In the genomic region with DNA sequence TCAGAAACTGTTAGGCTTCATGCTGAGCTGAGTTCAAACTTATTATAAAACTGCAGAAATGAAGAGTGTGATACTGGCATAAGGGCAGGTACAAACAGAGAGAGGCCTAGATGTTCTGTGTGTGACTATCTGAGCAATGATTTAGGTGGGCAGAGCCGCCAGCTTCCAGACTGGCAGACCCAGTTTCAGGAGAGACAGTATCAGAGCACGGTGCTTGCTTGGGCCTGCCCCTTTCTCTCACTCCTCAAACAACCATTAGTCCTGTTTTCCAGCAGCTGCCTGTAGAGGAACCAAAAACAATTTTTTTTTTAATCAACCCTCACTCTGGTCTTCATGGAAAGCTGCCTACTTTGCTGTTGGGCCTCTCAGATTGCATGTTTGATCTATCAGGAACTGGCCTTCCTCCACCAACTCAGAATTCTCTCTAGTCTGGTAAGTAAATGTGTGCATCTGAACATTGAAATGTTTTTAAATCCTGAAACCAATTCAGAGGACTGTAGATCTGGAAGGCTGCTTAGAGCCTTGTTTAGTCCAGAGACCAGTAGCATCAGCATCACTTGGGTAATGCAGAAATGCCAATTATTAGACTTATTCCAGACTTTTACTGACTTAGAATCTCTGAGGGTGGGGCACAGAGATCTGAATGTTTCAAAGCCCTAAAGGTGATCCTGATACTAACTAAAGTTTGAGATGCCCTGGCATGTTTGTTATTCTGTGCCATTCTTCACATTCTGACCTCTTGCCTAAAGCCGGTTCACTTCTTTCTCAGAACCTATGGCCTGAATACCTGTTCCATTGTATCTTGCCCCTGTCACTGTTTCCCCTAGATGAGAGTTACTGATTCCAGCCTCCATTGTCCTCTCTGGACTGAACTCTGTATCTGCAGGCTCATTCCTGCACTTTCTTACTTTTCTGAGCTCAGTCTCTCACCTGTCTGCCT, we compare ENCODE assay signal across 22 cellular contexts. TPM values are rescaled to one million over a fixed set of nuclear protein-coding genes. Genes with fewer than 3 reads are reported as not detected.
DNase-seq lines count a peak whose midpoint lies in the region; ATAC-seq, FAIRE-seq and TF ChIP-seq lines count a peak whose summit lies in the region.
"Had no signal": no experiment of that assay in that cellular context is flagged by ENCODE, and none has a peak within 500 bp of the region (broad histone marks: within the 10 kb centered on the region; RNA-seq: fewer than 3 reads in every experiment).

No MANE protein-coding gene starts in this region.

- in situ Hi-C loops in GM23248 (cut with MboI) = no loop called here

- FAIRE-seq in GM12892 (lab: Jason Lieb, UNC) = no peak
- FAIRE-seq: GM18507 had no signal

- no peaks in the 10 kb centered on the region for H4K20me1 ChIP-seq in GM23248 (ENCODE audit: insufficient read depth)

- peaks cover 31% of the 10 kb centered on the region for H3F3A ChIP-seq in GM23248 (ENCODE audit: insufficient read depth)

- no peak for ATAC-seq in upper lobe of right lung
- ATAC-seq: left colon, PC-3 had no signal

- H3K27me3 ChIP-seq in GM23248 (replicated peaks; ENCODE audit: insufficient read depth) = no peaks in the 10 kb centered on the region
- H3K27me3 ChIP-seq in SJSA1 (replicated peaks) = no peaks in the 10 kb centered on the region
- H3K27me3 ChIP-seq in upper lobe of right lung = no peaks in the 10 kb centered on the region
- no peaks in the 10 kb centered on the region for H3K27me3 ChIP-seq in tibial nerve
- H3K27me3 ChIP-seq in testis = no peaks in the 10 kb centered on the region
- H3K27me3 ChIP-seq: BE2C, neural progenitor cell, stomach had no signal

- WGBS in GM23248 (ENCODE audit: low coverage in 1 of 2, low lambda C conversion rate in 2 of 2, missing lambda C conversion rate in 2 of 2), 2 experiments = 72 to 75% methylated on average over 3 of the region's 3 CpGs
- WGBS in tibial nerve, 2 donors = 73 to 86% methylated on average over 3 of the region's 3 CpGs
- WGBS in testis, 2 donors = 80 to 85% methylated on average over 3 of the region's 3 CpGs

- no peaks in the 10 kb centered on the region for H3K9me2 ChIP-seq in GM23248 (ENCODE audit: insufficient read depth)

- H3K27me3 Mint-ChIP-seq in progenitor cell of endocrine pancreas = no peaks in the 10 kb centered on the region
- H3K27me3 Mint-ChIP-seq: central memory CD8-positive, alpha-beta T cell had no signal

- TF ChIP-seq CTCF in progenitor cell of endocrine pancreas (IDR thresholded peaks at IDR 0.05; ENCODE audit: unreplicated experiment) = no peak
- TF ChIP-seq CTCF in upper lobe of right lung (IDR thresholded peaks at IDR 0.05) = no peak
- TF ChIP-seq CTCF in tibial nerve (IDR thresholded peaks at IDR 0.05) = no peak
- TF ChIP-seq CTCF in testis (IDR thresholded peaks at IDR 0.05) = no peak

- peaks cover 18% of the 10 kb centered on the region for H3K4me1 Mint-ChIP-seq in progenitor cell of endocrine pancreas (ENCODE audit: low read depth)
- H3K4me1 Mint-ChIP-seq: activated B cell treated with CpG ODN at 0.5 μM for 24 hours; central memory CD8-positive, alpha-beta T cell; neural progenitor cell had no signal

- intact Hi-C loops in upper lobe of right lung (cut with DNase I) = no loop called here
- intact Hi-C loops in testis (cut with DNase I; ENCODE audit: low total_unique reads) = no loop called here

- no peaks in the 10 kb centered on the region for H3K36me3 Mint-ChIP-seq in progenitor cell of endocrine pancreas (ENCODE audit: insufficient read depth)
- H3K36me3 Mint-ChIP-seq: activated CD4-positive, alpha-beta memory T cell treated with anti-CD3 and anti-CD28 coated beads for 36 hours; neural progenitor cell had no signal

- H3K27ac Mint-ChIP-seq in progenitor cell of endocrine pancreas = peak overlapping the region; percentile 77
- H3K27ac Mint-ChIP-seq: activated B cell treated with CpG ODN at 0.5 μM for 24 hours; activated CD4-positive, alpha-beta memory T cell treated with anti-CD3 and anti-CD28 coated beads for 36 hours; neural progenitor cell; T-helper 2 cell treated with Interferon-gamma antibody and Interleukin-4, amounts not matched to agents 5 μg/mL and 100 μg/mL, for 36 hours had no signal

- TF ChIP-seq POLR2A in GM12892 (IDR thresholded peaks at IDR 0.05; ENCODE audit: low read depth, low read length) = no peak
- TF ChIP-seq POLR2A in tibial nerve (IDR thresholded peaks at IDR 0.05) = no peak
- no peak for TF ChIP-seq POLR2A in testis (IDR thresholded peaks at IDR 0.05)

- peak overlapping the region; percentile 9; the same call in 1 of the 2 replicates for H2AFZ ChIP-seq in GM23248
- H2AFZ ChIP-seq: neural progenitor cell had no signal

- H3K4me1 ChIP-seq in GM23248 (ENCODE audit: insufficient read depth) (peaks cover 26% of the 10 kb centered on the region), SJSA1 (replicated peaks) (peaks cover 30% of the 10 kb centered on the region), upper lobe of right lung (no peaks in the 10 kb centered on the region), tibial nerve (peaks cover 0 to 22% (median 0%) of the 10 kb centered on the region in 4 donors), testis (no peaks in the 10 kb centered on the region)
- H3K4me1 ChIP-seq: BE2C, neural progenitor cell had no signal

- peak overlapping the region; percentile 61 for H3K27ac ChIP-seq in GM23248
- peak overlapping the region; percentile 73 for H3K27ac ChIP-seq in SJSA1
- no peak overlapping the region for H3K27ac ChIP-seq in upper lobe of right lung
- no peak overlapping the region for H3K27ac ChIP-seq in tibial nerve
- H3K27ac ChIP-seq in testis = no peak overlapping the region
- H3K27ac ChIP-seq: HL-60, neural progenitor cell, stomach had no signal

- H3K9me3 Mint-ChIP-seq in progenitor cell of endocrine pancreas (ENCODE audit: low read depth) = no peaks in the 10 kb centered on the region
- H3K9me3 Mint-ChIP-seq: activated B cell treated with CpG ODN at 0.5 μM for 24 hours; activated CD4-positive, alpha-beta memory T cell treated with anti-CD3 and anti-CD28 coated beads for 36 hours; central memory CD8-positive, alpha-beta T cell; neural progenitor cell; T-helper 2 cell treated with Interferon-gamma antibody and Interleukin-4, amounts not matched to agents 5 μg/mL and 100 μg/mL, for 36 hours had no signal

- no peak overlapping the region for H3K4me3 Mint-ChIP-seq in progenitor cell of endocrine pancreas (ENCODE audit: low read depth)
- H3K4me3 Mint-ChIP-seq: activated B cell treated with CpG ODN at 0.5 μM for 24 hours; activated CD4-positive, alpha-beta memory T cell treated with anti-CD3 and anti-CD28 coated beads for 36 hours; central memory CD8-positive, alpha-beta T cell; neural progenitor cell; T-helper 2 cell treated with Interferon-gamma antibody and Interleukin-4, amounts not matched to agents 5 μg/mL and 100 μg/mL, for 36 hours had no signal

- peak; percentile 24 for DNase-seq in GM23248
- no peak for DNase-seq in SJSA1 (ENCODE audit: low read depth in 1 of 2, low spot score in 2 of 2)
- peak; percentile 15 for DNase-seq in fibroblast of gingiva (ENCODE audit: low read depth)
- DNase-seq in progenitor cell of endocrine pancreas (ENCODE audit: low spot score, unreplicated experiment) = no peak
- no peak for DNase-seq in GM12892 (ENCODE audit: insufficient read length)
- no peak for DNase-seq in upper lobe of right lung
- DNase-seq in tibial nerve (ENCODE audit: low spot score in 2 of 2) = no peak
- no peak for DNase-seq in testis
- DNase-seq: activated B cell treated with CpG ODN at 0.5 μM for 24 hours; activated CD4-positive, alpha-beta memory T cell treated with anti-CD3 and anti-CD28 coated beads for 36 hours; activated gamma-delta T cell treated with Interleukin-2 at 50 U/mL for 16 hours; BE2C; COR-L47; left colon; stimulated activated CD4-positive, alpha-beta T cell treated with anti-CD3 and anti-CD28 coated beads, Interleukin-4, amount 100 ng/mL, for 24 hours; stomach had no signal

- H3K4me3 ChIP-seq in GM23248 (no peak overlapping the region), SJSA1 (no peak overlapping the region), upper lobe of right lung (no peak overlapping the region), tibial nerve (no peak overlapping the region), testis (no peak overlapping the region)
- H3K4me3 ChIP-seq: neural progenitor cell, stomach had no signal

- no peaks in the 10 kb centered on the region for H3K36me3 ChIP-seq in GM23248 (ENCODE audit: low read depth)
- no peaks in the 10 kb centered on the region for H3K36me3 ChIP-seq in SJSA1
- no peaks in the 10 kb centered on the region for H3K36me3 ChIP-seq in upper lobe of right lung
- H3K36me3 ChIP-seq in tibial nerve = no peaks in the 10 kb centered on the region
- no peaks in the 10 kb centered on the region for H3K36me3 ChIP-seq in testis (ENCODE audit: low read depth, missing control alignments)
- H3K36me3 ChIP-seq: BE2C, neural progenitor cell, stomach had no signal

- H3K9ac ChIP-seq in GM23248 = 0 out of 2 replicates have a peak overlapping the region, but pooled peaks have one; percentile 12
- H3K9ac ChIP-seq: neural progenitor cell had no signal

- H3K9me3 ChIP-seq in GM23248 (ENCODE audit: low read depth) (no peaks in the 10 kb centered on the region), SJSA1 (replicated peaks) (no peaks in the 10 kb centered on the region), upper lobe of right lung (no peaks in the 10 kb centered on the region), tibial nerve (no peaks in the 10 kb centered on the region), testis (no peaks in the 10 kb centered on the region)
- H3K9me3 ChIP-seq: BE2C, stomach had no signal

- no peaks in the 10 kb centered on the region for H3K79me2 ChIP-seq in GM23248 (ENCODE audit: insufficient read depth)

- no peak for TF ChIP-seq EP300 in tibial nerve (IDR thresholded peaks at IDR 0.05)

- peak overlapping the region; percentile 43 for H3K4me2 ChIP-seq in GM23248 (ENCODE audit: unreplicated experiment)
- H3K4me2 ChIP-seq: neural progenitor cell had no signal

RNA-seq across cellular contexts. Expression of a gene that starts 24.9 kb away (rescaled TPM):
- total RNA-seq in GM23248 (2014; rRNA removed; shearing (Covaris generic)) = 485 and 499 TPM in 2 replicates
- 76.4 and 77.4 TPM in 2 replicates for polyA plus RNA-seq in GM23248 (2016; fragmentation: Nextera tagmentation; extraction: Ambion mirVana)
- 245 and 249 TPM in 2 replicates for total RNA-seq in SJSA1 (2014; rRNA removed; shearing (Covaris generic))
- total RNA-seq in progenitor cell of endocrine pancreas = 25.8 and 33.8 TPM in 2 replicates
- 4.2 TPM for polyA plus RNA-seq in GM12892 (2012; ENCODE audit: missing spikeins)
- total RNA-seq in upper lobe of right lung = 158 TPM
- 100 to 1,000 TPM; 179 to 229 (median 188) TPM for total RNA-seq in tibial nerve
- total RNA-seq in testis = 10 to 100 TPM; 68.4 to 94.1 TPM
- 38.2 TPM for polyA plus RNA-seq in testis (ENCODE audit: insufficient read depth, low read depth, low replicate concordance)

Comparison
In these comparisons a context has a peak if more than half of its experiments do, and no peak if none do; other contexts are left out.
1. DNase-seq: peak in GM23248 (single experiment) and fibroblast of gingiva (single experiment); none in SJSA1 (0 of 2), progenitor cell of endocrine pancreas (single experiment), GM12892 (single experiment), upper lobe of right lung (single experiment), tibial nerve (0 of 2) and testis (single experiment).
2. H3K27ac ChIP-seq: peak in GM23248 (single experiment) and SJSA1 (single experiment); none in upper lobe of right lung (single experiment), tibial nerve (0 of 4) and testis (0 of 2).